Comparison of ENCODE assay signal across 27 cellular contexts in genomic region chr7:134662871-134663205, GRCh38.
"Had no signal": no experiment of that assay in that cellular context is flagged by ENCODE, and none has a peak within 500 bp of the region (broad histone marks: within the 10 kb centered on the region; RNA-seq: fewer than 3 reads in every experiment).

No MANE protein-coding gene starts in this region.

- H3K9me3 ChIP-seq: adrenal gland, breast epithelium, colonic mucosa, gastroesophageal sphincter, mucosa of descending colon, testis, uterus had no signal

- H3K36me3 ChIP-seq: adrenal gland, breast epithelium, colonic mucosa, uterus had no signal

- H3K27me3 ChIP-seq: adrenal gland, breast epithelium, colonic mucosa, gastroesophageal sphincter, testis, uterus had no signal

- H3K4me1 ChIP-seq: adrenal gland, breast epithelium, colonic mucosa, gastroesophageal sphincter, testis, uterus had no signal

- H3K9me3 Mint-ChIP-seq: activated CD4-positive, alpha-beta T cell treated with anti-CD3 and anti-CD28 coated beads, Interleukin-2, amount 10 ng/mL, durations not matched to agents 7 days and 5 days; endodermal cell; T-cell had no signal

- H3K27me3 Mint-ChIP-seq: activated CD4-positive, alpha-beta T cell treated with anti-CD3 and anti-CD28 coated beads, Interleukin-2, amount 10 ng/mL, durations not matched to agents 7 days and 5 days; central memory CD8-positive, alpha-beta T cell; stimulated activated naive B cell treated with anti-CD40 and anti-IgM and Interleukin-4, amounts not matched to agents 10 μg/mL and 1 μg/mL and 100 μg/mL, for 72 hours; T-cell had no signal

- FAIRE-seq: islet of Langerhans, small intestine had no signal

- H3K27ac Mint-ChIP-seq: activated CD4-positive, alpha-beta T cell treated with anti-CD3 and anti-CD28 coated beads, Interleukin-2, amount 10 ng/mL, durations not matched to agents 7 days and 5 days; endodermal cell; T-cell; T-helper 2 cell treated with Interferon-gamma antibody and Interleukin-4, amounts not matched to agents 5 μg/mL and 100 μg/mL, for 36 hours had no signal

- DNase-seq: activated CD4-positive, alpha-beta T cell treated with anti-CD3 and anti-CD28 coated beads, Interleukin-2, amount 10 ng/mL, durations not matched to agents 7 days and 5 days; activated CD4-positive, CD25-positive, alpha-beta regulatory T cell treated with anti-CD3 and anti-CD28 coated beads, Interleukin-2, amount 50 U/mL, for 72 hours; activated T-cell treated with anti-CD3 and anti-CD28 coated beads, Interleukin-2, amount 50 U/mL, for 1 hour; adrenal gland; colonic mucosa; endodermal cell; erythroblast; head of caudate nucleus; mucosa of descending colon; occipital lobe; posterior cingulate gyrus; small intestine; stimulated activated CD4-positive, alpha-beta T cell treated with anti-CD3 and anti-CD28 coated beads, Interleukin-15, amount 100 ng/mL, for 24 hours; stimulated activated CD8-positive, alpha-beta memory T cell treated with anti-CD3 and anti-CD28 coated beads, Interleukin-4, amount 100 ng/mL, for 48 hours; stimulated activated naive B cell treated with anti-CD40 and anti-IgM and Interleukin-4, amounts not matched to agents 10 μg/mL and 1 μg/mL and 100 μg/mL, for 72 hours; T-cell; testis; trophoblast cell; uterus had no signal

- H3K27ac ChIP-seq: adrenal gland, breast epithelium, colonic mucosa, gastroesophageal sphincter, testis, uterus, VCaP had no signal

- H3K4me3 Mint-ChIP-seq: activated CD4-positive, alpha-beta T cell treated with anti-CD3 and anti-CD28 coated beads, Interleukin-2, amount 10 ng/mL, durations not matched to agents 7 days and 5 days; central memory CD8-positive, alpha-beta T cell; endodermal cell; stimulated activated naive B cell treated with anti-CD40 and anti-IgM and Interleukin-4, amounts not matched to agents 10 μg/mL and 1 μg/mL and 100 μg/mL, for 72 hours; T-cell; T-helper 2 cell treated with Interferon-gamma antibody and Interleukin-4, amounts not matched to agents 5 μg/mL and 100 μg/mL, for 36 hours had no signal

- H3K4me3 ChIP-seq: adrenal gland, breast epithelium, colonic mucosa, gastroesophageal sphincter, mucosa of descending colon, testis, uterus had no signal

- ATAC-seq: activated naive CD4-positive, alpha-beta T cell treated with anti-CD3 and anti-CD28 coated beads, Interleukin-2, amount 50 U/mL, for 72 hours; gastroesophageal sphincter; mucosa of descending colon; sciatic nerve; stimulated activated naive B cell treated with anti-CD40 and anti-IgM and Interleukin-4, amounts not matched to agents 10 μg/mL and 1 μg/mL and 100 μg/mL, for 72 hours; T-cell had no signal
